13 cellular contexts compared by ENCODE assay signal in the genomic region with DNA sequence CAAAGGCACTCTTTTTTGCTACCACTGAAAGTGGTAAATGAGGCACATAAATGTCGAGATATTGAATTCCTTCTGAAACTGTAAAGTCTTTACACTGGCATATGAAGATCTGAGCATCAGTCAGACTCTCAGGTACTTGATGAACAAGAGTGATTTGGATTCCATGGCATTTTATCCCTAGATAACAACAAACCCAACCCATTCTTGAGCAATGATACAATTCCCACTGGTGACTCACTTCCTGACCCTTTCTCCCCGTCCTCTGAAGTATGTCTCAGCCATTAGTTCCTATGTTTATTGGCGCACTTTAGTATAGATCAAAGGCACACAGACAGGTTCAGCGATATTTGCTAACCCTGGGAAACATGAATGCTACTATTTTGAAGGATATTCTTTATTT.
"Had no signal": no experiment of that assay in that cellular context is flagged by ENCODE, and none has a peak within 500 bp of the region (broad histone marks: within the 10 kb centered on the region; RNA-seq: fewer than 3 reads in every experiment).

No MANE protein-coding gene starts in this region.

- H3K4me1 ChIP-seq: breast epithelium, left ventricle myocardium inferior, testis had no signal

- H3K27ac ChIP-seq: breast epithelium, dorsolateral prefrontal cortex, left ventricle myocardium inferior, ovary, testis, WERI-Rb-1 had no signal

- H3K9me3 ChIP-seq: left ventricle myocardium inferior, ovary, testis had no signal

- ATAC-seq: activated CD4-positive, alpha-beta T cell treated with anti-CD3 and anti-CD28 coated beads for 36 hours; esophagus mucosa; stimulated activated naive CD8-positive, alpha-beta T cell treated with anti-CD3 and anti-CD28 coated beads, Interleukin-15, amount 100 ng/mL, for 72 hours had no signal

- DNase-seq: activated CD4-positive, alpha-beta T cell treated with anti-CD3 and anti-CD28 coated beads for 36 hours; activated naive CD4-positive, alpha-beta T cell; aorta; dorsolateral prefrontal cortex; glutamatergic neuron; left ventricle myocardium inferior; ovary; stimulated activated CD4-positive, alpha-beta T cell treated with anti-CD3 and anti-CD28 coated beads, Interleukin-4, amount 100 ng/mL, for 24 hours; stimulated activated naive CD8-positive, alpha-beta T cell treated with anti-CD3 and anti-CD28 coated beads, Interleukin-15, amount 100 ng/mL, for 72 hours; testis; WERI-Rb-1 had no signal

- H3K36me3 ChIP-seq: breast epithelium, left ventricle myocardium inferior, ovary, WERI-Rb-1 had no signal

- H3K27me3 ChIP-seq: breast epithelium, dorsolateral prefrontal cortex, ovary, testis had no signal

- H3K4me3 ChIP-seq: breast epithelium, dorsolateral prefrontal cortex, left ventricle myocardium inferior, ovary, testis had no signal
